ENCODE assay signal across 1 cellular context in genomic region chr7:73769481-73770001, GRCh38.
TF ChIP-seq lines count a peak whose summit lies in the region.

No MANE protein-coding gene starts in this region.

TF ChIP-seq in IMR-90, 13 proteins besides CTCF, POLR2A, EP300 and RAD21 (continued from another document):
- no peak for TF ChIP-seq USF2 (IDR thresholded peaks at IDR 0.05; ENCODE audit: low read depth, low read length)
- no peak for TF ChIP-seq CEBPB (IDR thresholded peaks at IDR 0.05; ENCODE audit: low read depth, low read length)
- TF ChIP-seq NFE2L2 (IDR thresholded peaks at IDR 0.05; ENCODE audit: low read depth, low read length): no peak
- no peak for TF ChIP-seq ELK1 (IDR thresholded peaks at IDR 0.05; ENCODE audit: borderline replicate concordance, low read depth, low read length)
- no peak for TF ChIP-seq MAZ (IDR thresholded peaks at IDR 0.05; ENCODE audit: borderline replicate concordance, low read depth, low read length)
- TF ChIP-seq RFX5 (IDR thresholded peaks at IDR 0.05; ENCODE audit: low read depth, low read length): no peak
- no peak for TF ChIP-seq BHLHE40 (IDR thresholded peaks at IDR 0.05; ENCODE audit: low read depth, low read length)
- no peak for TF ChIP-seq RCOR1 (IDR thresholded peaks at IDR 0.05; ENCODE audit: insufficient replicate concordance, low read length)
- no peak for TF ChIP-seq MAFK (IDR thresholded peaks at IDR 0.05; ENCODE audit: low read depth, low read length)
